In the genomic region with DNA sequence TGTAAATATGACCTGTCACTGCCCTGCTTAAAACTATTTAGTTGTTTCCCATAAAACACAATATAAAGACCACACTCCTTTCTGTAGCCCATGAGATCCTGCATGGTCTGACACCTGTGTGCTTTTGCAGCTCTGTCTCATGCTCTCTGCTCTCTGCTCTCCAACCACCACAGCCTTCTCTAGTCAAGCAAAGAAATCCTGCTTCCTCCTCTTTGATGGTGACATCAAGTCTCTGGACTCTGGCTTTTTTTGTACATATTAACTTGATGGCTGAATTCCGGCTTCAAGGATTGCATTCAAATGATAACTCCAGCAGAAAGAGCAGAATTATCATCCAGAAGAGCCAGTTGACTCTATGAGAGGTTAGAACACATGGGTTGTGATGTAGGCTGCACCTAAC, we compare ENCODE assay signal across 24 cellular contexts. TPM values are rescaled to one million over a fixed set of nuclear protein-coding genes. Genes with fewer than 3 reads are reported as not detected.
DNase-seq lines count a peak whose midpoint lies in the region; ATAC-seq, FAIRE-seq and TF ChIP-seq lines count a peak whose summit lies in the region.
"Had no signal": no experiment of that assay in that cellular context is flagged by ENCODE, and none has a peak within 500 bp of the region (broad histone marks: within the 10 kb centered on the region; RNA-seq: fewer than 3 reads in every experiment).

No MANE protein-coding gene starts in this region.

- TF ChIP-seq CTCF in epithelial cell of proximal tubule (conservative IDR thresholded peaks at IDR 0.05; ENCODE audit: low read depth, low read length) (no peak), psoas muscle (IDR thresholded peaks at IDR 0.05) (no peak)

- H3K4me1 ChIP-seq in psoas muscle (peaks cover 15% of the 10 kb centered on the region), aorta (ENCODE audit: control insufficient read depth in 1 of 2, insufficient read depth in 2 of 2, low read length in 2 of 2) (peaks cover 2 to 10% of the 10 kb centered on the region in 2 donors)

- 90 to 96% (median 94%) methylated on average over 1 of the region's 1 CpG for WGBS in psoas muscle, 3 donors
- WGBS in aorta, 2 donors: 77 to 79% methylated on average over 1 of the region's 1 CpG

- H3K9me3 ChIP-seq in psoas muscle (no peaks in the 10 kb centered on the region), aorta (ENCODE audit: control insufficient read depth, low read length) (no peaks in the 10 kb centered on the region)
- H3K9me3 ChIP-seq: MG63 had no signal

- no peak for TF ChIP-seq POLR2A in H54 (IDR thresholded peaks at IDR 0.05; ENCODE audit: low read depth, low read length)

- no peak for ATAC-seq in psoas muscle
- ATAC-seq in aorta (ENCODE audit: low FRiP score): no peak
- ATAC-seq in HG03175 (IDR thresholded peaks at IDR 0.05; ENCODE audit: unreplicated experiment): no peak
- ATAC-seq: K562 had no signal

- DNase-seq in DMS53 (lab: John Stamatoyannopoulos, UW): peak; percentile 8
- DNase-seq in DMS53 treated with DMSO at 0.1 percent for 48 hours (lab: John Stamatoyannopoulos, UW; ENCODE audit: unreplicated experiment): no peak
- peak; percentile 27 for DNase-seq in epithelial cell of proximal tubule (ENCODE audit: low read depth)
- no peak for DNase-seq in psoas muscle
- DNase-seq in aorta: no peak
- DNase-seq in H54 (ENCODE audit: insufficient read length, low spot score): no peak
- no peak for DNase-seq in NOMO-1 treated with DMSO at 0.1 percent for 48 hours (lab: John Stamatoyannopoulos, UW; ENCODE audit: unreplicated experiment)
- DNase-seq: AML-193, DMS79, H9, HFFc6, MG63, NCI-H1417, NCI-H1694 treated with DMSO at 0.1 percent for 48 hours, NCI-H2081 treated with DMSO at 0.1 percent for 48 hours, NCI-H446, NCI-H526 treated with DMSO at 0.1 percent for 48 hours, PC-9, RPMI8226, SHP77 had no signal

- FAIRE-seq in H54 (lab: Jason Lieb, UNC): no peak
- FAIRE-seq: D721Med, K562 had no signal

- H3K4me3 ChIP-seq in epithelial cell of proximal tubule (ENCODE audit: low read depth, low read length): no peak overlapping the region
- no peak overlapping the region for H3K4me3 ChIP-seq in psoas muscle
- H3K4me3 ChIP-seq in aorta (ENCODE audit: low read length in 2 of 2): no peak overlapping the region
- H3K4me3 ChIP-seq: K562, MG63, PC-9 had no signal

- H3K36me3 ChIP-seq in psoas muscle (ENCODE audit: insufficient read depth in 1 of 2, low read depth in 1 of 2) (no peaks in the 10 kb centered on the region), aorta (ENCODE audit: control insufficient read depth in 1 of 2, insufficient read depth in 2 of 2, low read length in 1 of 2) (no peaks in the 10 kb centered on the region)
- H3K36me3 ChIP-seq: MG63 had no signal

- H3K27me3 ChIP-seq in psoas muscle (ENCODE audit: insufficient read depth in 3 of 3, low read length in 2 of 3) (no peaks in the 10 kb centered on the region), aorta (ENCODE audit: control insufficient read depth in 1 of 2, insufficient read depth in 2 of 2, low read length in 1 of 2) (no peaks in the 10 kb centered on the region)

- H3K27ac ChIP-seq in psoas muscle (peak overlapping the region; percentile 73), aorta (ENCODE audit: low read depth in 1 of 2, low read length in 2 of 2) (peak overlapping the region; percentile 59)
- H3K27ac ChIP-seq: 22Rv1, PC-9 had no signal

- intact Hi-C loops in psoas muscle (cut with DNase I): no loop called here
- intact Hi-C loops in aorta (cut with DNase I): loop anchor here in 1 of 2 donors (5.0 kb wide), 1 partner anchor 55 kb away; no protein-coding TSS in a partner anchor

RNA-seq across cellular contexts. Expression of gene CHSY3, which starts 58.2 kb away (rescaled TPM):
- total RNA-seq in epithelial cell of proximal tubule (1.7 and 2.5 TPM in 2 replicates), psoas muscle (1 to 10 TPM in 2 of 4 donors, under 1 TPM in 2; 0.49 to 2.9 (median 1.7) TPM), aorta (10 to 100 TPM; 19.5 to 32.5 TPM)
- polyA plus RNA-seq in psoas muscle (under 1 TPM; 0.33 to 0.67 (median 0.46) TPM), aorta (10 to 100 TPM in 1 of 2 donors, 1 to 10 TPM in 1; 3.5 to 10.1 TPM)
- total RNA-seq: K562 had no signal

Comparison
In these comparisons a context has a peak if more than half of its experiments do, and no peak if none do; other contexts are left out.
1. DNase-seq: peak in DMS53 (single experiment) and epithelial cell of proximal tubule (single experiment); none in DMS53 treated with DMSO at 0.1 percent for 48 hours (single experiment), psoas muscle (0 of 2), aorta (0 of 2), H54 (single experiment) and NOMO-1 treated with DMSO at 0.1 percent for 48 hours (single experiment).